In genomic region chr2:53455094-53455493, GRCh38 we compare ENCODE assay signal across 20 cellular contexts.
"Had no signal": no experiment of that assay in that cellular context is flagged by ENCODE, and none has a peak within 500 bp of the region (broad histone marks: within the 10 kb centered on the region; RNA-seq: fewer than 3 reads in every experiment).

No MANE protein-coding gene starts in this region.

- H3K36me3 ChIP-seq: pancreas had no signal

- DNase-seq: activated CD4-positive, alpha-beta T cell treated with anti-CD3 and anti-CD28 coated beads, Interleukin-2, amount 10 ng/mL, durations not matched to agents 24 days and 14 days; activated CD4-positive, CD25-positive, alpha-beta regulatory T cell; activated CD8-positive, alpha-beta memory T cell treated with anti-CD3 and anti-CD28 coated beads, Interleukin-2, amount 50 U/mL, for 4 hours; activated CD8-positive, alpha-beta T cell treated with anti-CD3 and anti-CD28 coated beads, Interleukin-2, amount 10 ng/mL, durations not matched to agents 7 days and 5 days; activated gamma-delta T cell; activated T-cell treated with anti-CD3 and anti-CD28 coated beads, Interleukin-2, amount 50 U/mL, for 72 hours; amniotic stem cell; body of pancreas; central memory CD4-positive, alpha-beta T cell; effector CD4-positive, alpha-beta T cell; head of caudate nucleus; left colon; mammary epithelial cell; mucosa of descending colon; naive thymus-derived CD4-positive, alpha-beta T cell; pancreas; stimulated activated CD4-positive, alpha-beta T cell treated with anti-CD3 and anti-CD28 coated beads, Interleukin-12 subunit alpha, Interleukin-12 subunit beta, amount 100 ng/mL, for 4 hours; stimulated activated CD4-positive, alpha-beta T cell treated with anti-CD3 and anti-CD28 coated beads, Interleukin-2, amount 100 ng/mL, for 24 hours had no signal

- H3K9me3 ChIP-seq: body of pancreas, mucosa of descending colon, pancreas had no signal

- ATAC-seq: activated CD8-positive, alpha-beta T cell treated with anti-CD3 and anti-CD28 coated beads, Interleukin-2, amount 10 ng/mL, durations not matched to agents 7 days and 5 days; activated T-cell treated with anti-CD3 and anti-CD28 coated beads, Interleukin-2, amount 50 U/mL, for 72 hours; body of pancreas; left colon; mucosa of descending colon; naive thymus-derived CD4-positive, alpha-beta T cell; pancreas had no signal

- H3K4me1 Mint-ChIP-seq: activated CD4-positive, alpha-beta T cell treated with anti-CD3 and anti-CD28 coated beads, Interleukin-2, amount 10 ng/mL, durations not matched to agents 24 days and 14 days; naive thymus-derived CD4-positive, alpha-beta T cell had no signal

- H3K36me3 Mint-ChIP-seq: activated naive CD8-positive, alpha-beta T cell; naive thymus-derived CD4-positive, alpha-beta T cell had no signal

- H3K4me3 Mint-ChIP-seq: activated CD4-positive, alpha-beta T cell treated with anti-CD3 and anti-CD28 coated beads, Interleukin-2, amount 10 ng/mL, durations not matched to agents 24 days and 14 days; activated CD8-positive, alpha-beta T cell treated with anti-CD3 and anti-CD28 coated beads, Interleukin-2, amount 10 ng/mL, durations not matched to agents 7 days and 5 days; activated naive CD8-positive, alpha-beta T cell; activated T-cell treated with anti-CD3 and anti-CD28 coated beads, Interleukin-2, amount 50 U/mL, for 72 hours; naive thymus-derived CD4-positive, alpha-beta T cell had no signal

- H3K27me3 ChIP-seq: body of pancreas, pancreas had no signal

- H3K27ac ChIP-seq: body of pancreas, coronary artery, pancreas had no signal

- H3K27me3 Mint-ChIP-seq: activated CD4-positive, alpha-beta T cell treated with anti-CD3 and anti-CD28 coated beads, Interleukin-2, amount 10 ng/mL, durations not matched to agents 24 days and 14 days had no signal

- H3K27ac Mint-ChIP-seq: activated CD4-positive, alpha-beta T cell treated with anti-CD3 and anti-CD28 coated beads, Interleukin-2, amount 10 ng/mL, durations not matched to agents 24 days and 14 days; activated CD8-positive, alpha-beta T cell treated with anti-CD3 and anti-CD28 coated beads, Interleukin-2, amount 10 ng/mL, durations not matched to agents 7 days and 5 days; activated naive CD8-positive, alpha-beta T cell; activated T-cell treated with anti-CD3 and anti-CD28 coated beads, Interleukin-2, amount 50 U/mL, for 72 hours; naive thymus-derived CD4-positive, alpha-beta T cell had no signal

- H3K9me3 Mint-ChIP-seq: activated CD4-positive, alpha-beta T cell treated with anti-CD3 and anti-CD28 coated beads, Interleukin-2, amount 10 ng/mL, durations not matched to agents 24 days and 14 days had no signal

- H3K4me3 ChIP-seq: body of pancreas, coronary artery, mucosa of descending colon, pancreas had no signal
